2 cellular contexts compared by ENCODE assay signal in genomic region chr14:93329965-93330608, GRCh38.
TF ChIP-seq lines count a peak whose summit lies in the region.

No MANE protein-coding gene starts in this region.

TF ChIP-seq in A549, 52 proteins besides CTCF, POLR2A, EP300 and RAD21 (continued from another document):
- TF ChIP-seq, protein P1, sequence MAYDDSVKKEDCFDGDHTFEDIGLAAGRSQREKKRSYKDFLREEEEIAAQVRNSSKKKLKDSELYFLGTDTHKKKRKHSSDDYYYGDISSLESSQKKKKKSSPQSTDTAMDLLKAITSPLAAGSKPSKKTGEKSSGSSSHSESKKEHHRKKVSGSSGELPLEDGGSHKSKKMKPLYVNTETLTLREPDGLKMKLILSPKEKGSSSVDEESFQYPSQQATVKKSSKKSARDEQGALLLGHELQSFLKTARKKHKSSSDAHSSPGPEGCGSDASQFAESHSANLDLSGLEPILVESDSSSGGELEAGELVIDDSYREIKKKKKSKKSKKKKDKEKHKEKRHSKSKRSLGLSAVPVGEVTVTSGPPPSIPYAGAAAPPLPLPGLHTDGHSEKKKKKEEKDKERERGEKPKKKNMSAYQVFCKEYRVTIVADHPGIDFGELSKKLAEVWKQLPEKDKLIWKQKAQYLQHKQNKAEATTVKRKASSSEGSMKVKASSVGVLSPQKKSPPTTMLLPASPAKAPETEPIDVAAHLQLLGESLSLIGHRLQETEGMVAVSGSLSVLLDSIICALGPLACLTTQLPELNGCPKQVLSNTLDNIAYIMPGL (CRISPR knock-in tag; IDR thresholded peaks at IDR 0.05; ENCODE audit: borderline replicate concordance): no peak
- TF ChIP-seq MAFK (IDR thresholded peaks at IDR 0.05; ENCODE audit: partially characterized antibody) (no peak), JUN (IDR thresholded peaks at IDR 0.05) (no peak), FOSB (CRISPR knock-in tag; IDR thresholded peaks at IDR 0.05) (no peak), EHF (CRISPR knock-in tag; IDR thresholded peaks at IDR 0.05) (no peak), BCL3 (IDR thresholded peaks at IDR 0.05) (no peak), RCOR1 (IDR thresholded peaks at IDR 0.05; ENCODE audit: low read depth, low read length) (no peak), ZNF302 (CRISPR knock-in tag; IDR thresholded peaks at IDR 0.05) (no peak), CBX8 (IDR thresholded peaks at IDR 0.05) (no peak), ZC3H11A (IDR thresholded peaks at IDR 0.05) (no peak), FOXS1 (CRISPR knock-in tag; IDR thresholded peaks at IDR 0.05) (no peak), TP53 (CRISPR knock-in tag; IDR thresholded peaks at IDR 0.05) (no peak), RNF2 (IDR thresholded peaks at IDR 0.05; ENCODE audit: borderline replicate concordance, low read depth) (no peak), EHMT2 (IDR thresholded peaks at IDR 0.05; ENCODE audit: low read depth) (no peak)
- TF ChIP-seq, protein P2, sequence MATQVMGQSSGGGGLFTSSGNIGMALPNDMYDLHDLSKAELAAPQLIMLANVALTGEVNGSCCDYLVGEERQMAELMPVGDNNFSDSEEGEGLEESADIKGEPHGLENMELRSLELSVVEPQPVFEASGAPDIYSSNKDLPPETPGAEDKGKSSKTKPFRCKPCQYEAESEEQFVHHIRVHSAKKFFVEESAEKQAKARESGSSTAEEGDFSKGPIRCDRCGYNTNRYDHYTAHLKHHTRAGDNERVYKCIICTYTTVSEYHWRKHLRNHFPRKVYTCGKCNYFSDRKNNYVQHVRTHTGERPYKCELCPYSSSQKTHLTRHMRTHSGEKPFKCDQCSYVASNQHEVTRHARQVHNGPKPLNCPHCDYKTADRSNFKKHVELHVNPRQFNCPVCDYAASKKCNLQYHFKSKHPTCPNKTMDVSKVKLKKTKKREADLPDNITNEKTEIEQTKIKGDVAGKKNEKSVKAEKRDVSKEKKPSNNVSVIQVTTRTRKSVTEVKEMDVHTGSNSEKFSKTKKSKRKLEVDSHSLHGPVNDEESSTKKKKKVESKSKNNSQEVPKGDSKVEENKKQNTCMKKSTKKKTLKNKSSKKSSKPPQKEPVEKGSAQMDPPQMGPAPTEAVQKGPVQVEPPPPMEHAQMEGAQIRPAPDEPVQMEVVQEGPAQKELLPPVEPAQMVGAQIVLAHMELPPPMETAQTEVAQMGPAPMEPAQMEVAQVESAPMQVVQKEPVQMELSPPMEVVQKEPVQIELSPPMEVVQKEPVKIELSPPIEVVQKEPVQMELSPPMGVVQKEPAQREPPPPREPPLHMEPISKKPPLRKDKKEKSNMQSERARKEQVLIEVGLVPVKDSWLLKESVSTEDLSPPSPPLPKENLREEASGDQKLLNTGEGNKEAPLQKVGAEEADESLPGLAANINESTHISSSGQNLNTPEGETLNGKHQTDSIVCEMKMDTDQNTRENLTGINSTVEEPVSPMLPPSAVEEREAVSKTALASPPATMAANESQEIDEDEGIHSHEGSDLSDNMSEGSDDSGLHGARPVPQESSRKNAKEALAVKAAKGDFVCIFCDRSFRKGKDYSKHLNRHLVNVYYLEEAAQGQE (IDR thresholded peaks at IDR 0.05): no peak
TF ChIP-seq in A549: peak in this region for 0.

TF ChIP-seq in HCT116, 20 proteins besides CTCF, POLR2A, EP300 and RAD21 (continued from another document):
- no peak for TF ChIP-seq ZBTB33 (IDR thresholded peaks at IDR 0.05; ENCODE audit: extremely low read depth, insufficient replicate concordance, low read length)
- TF ChIP-seq EZH2 (IDR thresholded peaks at IDR 0.05): no peak
- no peak for TF ChIP-seq CBX3 (IDR thresholded peaks at IDR 0.05; ENCODE audit: low read depth)
- TF ChIP-seq, protein P2 (IDR thresholded peaks at IDR 0.05; ENCODE audit: low read depth): no peak
- no peak for TF ChIP-seq SRF (IDR thresholded peaks at IDR 0.05; ENCODE audit: low read depth)
- TF ChIP-seq SP1 (IDR thresholded peaks at IDR 0.05; ENCODE audit: low read depth): no peak
- no peak for TF ChIP-seq JUND (IDR thresholded peaks at IDR 0.05)
- TF ChIP-seq ELF1 (IDR thresholded peaks at IDR 0.05; ENCODE audit: borderline replicate concordance, low read depth): no peak
- no peak for TF ChIP-seq FOSL1 (IDR thresholded peaks at IDR 0.05; ENCODE audit: low read depth)
- no peak for TF ChIP-seq POLR2AphosphoS5 (IDR thresholded peaks at IDR 0.05; ENCODE audit: low read depth, low read length)
